15 cellular contexts compared by ENCODE assay signal in the genomic region with DNA sequence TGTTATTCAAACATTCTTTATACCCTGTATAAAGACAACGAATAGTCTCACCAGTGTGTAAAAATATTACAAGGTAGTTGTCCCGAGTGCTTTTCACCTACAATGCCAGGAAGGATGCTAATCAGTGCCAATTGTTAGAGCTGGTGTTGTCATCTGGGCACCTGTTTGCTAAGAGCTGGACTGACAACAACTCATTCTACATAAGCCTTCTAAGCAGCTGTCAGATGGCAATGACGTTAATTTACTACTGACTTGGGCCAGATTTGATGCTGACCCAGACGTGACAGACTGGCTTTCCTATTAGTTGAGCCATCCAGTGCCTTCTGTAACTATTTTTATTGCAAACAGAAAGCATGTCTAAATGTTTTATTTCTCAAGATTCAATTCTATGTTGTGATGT.
DNase-seq lines count a peak whose midpoint lies in the region; ATAC-seq and TF ChIP-seq lines count a peak whose summit lies in the region.
"Had no signal": no experiment of that assay in that cellular context is flagged by ENCODE, and none has a peak within 500 bp of the region (broad histone marks: within the 10 kb centered on the region; RNA-seq: fewer than 3 reads in every experiment).

No MANE protein-coding gene starts in this region.

- no peak overlapping the region for H3K4me3 ChIP-seq in right atrium auricular region
- H3K4me3 ChIP-seq in OCI-LY3 (ENCODE audit: low read length) = no peak overlapping the region
- H3K4me3 ChIP-seq in adrenal gland = no peak overlapping the region
- H3K4me3 ChIP-seq: MG63, SJSA1 had no signal

- 62 to 71% (median 68%) methylated on average over 4 of the region's 4 CpGs for WGBS in adrenal gland, 4 donors

- H3K36me3 Mint-ChIP-seq in stimulated activated memory B cell treated with anti-CD40 and anti-IgM and Interleukin-4, amounts not matched to agents 10 μg/mL and 1 μg/mL and 100 μg/mL, for 72 hours = no peaks in the 10 kb centered on the region

- H3K36me3 ChIP-seq in right atrium auricular region (no peaks in the 10 kb centered on the region), OCI-LY3 (replicated peaks; ENCODE audit: low read depth, low read length) (no peaks in the 10 kb centered on the region), adrenal gland (replicated peaks in 1 of 2) (no peaks in the 10 kb centered on the region)
- H3K36me3 ChIP-seq: MG63, SJSA1 had no signal

- H3K27me3 Mint-ChIP-seq in stimulated activated memory B cell treated with anti-CD40 and anti-IgM and Interleukin-4, amounts not matched to agents 10 μg/mL and 1 μg/mL and 100 μg/mL, for 72 hours = no peaks in the 10 kb centered on the region

- H3K9me3 Mint-ChIP-seq in stimulated activated memory B cell treated with anti-CD40 and anti-IgM and Interleukin-4, amounts not matched to agents 10 μg/mL and 1 μg/mL and 100 μg/mL, for 72 hours = no peaks in the 10 kb centered on the region
- H3K9me3 Mint-ChIP-seq: T-helper 1 cell treated with Interleukin-12 subunit alpha and Interleukin-12 subunit beta and Interleukin-4 antibody, amounts not matched to agents 30 μg/mL and 1 μg/mL, for 36 hours had no signal

- no peaks in the 10 kb centered on the region for H3K4me1 Mint-ChIP-seq in stimulated activated memory B cell treated with anti-CD40 and anti-IgM and Interleukin-4, amounts not matched to agents 10 μg/mL and 1 μg/mL and 100 μg/mL, for 72 hours

- H3K4me1 ChIP-seq in right atrium auricular region (no peaks in the 10 kb centered on the region), OCI-LY3 (ENCODE audit: low read length) (no peaks in the 10 kb centered on the region), adrenal gland (replicated peaks in 1 of 2) (no peaks in the 10 kb centered on the region)
- H3K4me1 ChIP-seq: SJSA1 had no signal

- peak; percentile 75 for ATAC-seq in left ventricle myocardium superior
- peak; percentile 20 for ATAC-seq in stimulated activated memory B cell treated with anti-CD40 and anti-IgM and Interleukin-4, amounts not matched to agents 10 μg/mL and 1 μg/mL and 100 μg/mL, for 72 hours

- TF ChIP-seq POLR2A in adrenal gland (IDR thresholded peaks at IDR 0.05) = no peak

- DNase-seq in NCI-H2029 (lab: John Stamatoyannopoulos, UW) (peak; percentile 35), NCI-H2029 treated with DMSO at 0.1 percent for 48 hours (lab: John Stamatoyannopoulos, UW) (no peak), left ventricle myocardium superior (no peak), right atrium auricular region (ENCODE audit: low spot score) (no peak), adrenal gland (no peak), GM20000 (ENCODE audit: low spot score) (no peak)
- DNase-seq: Kasumi-1, MG63, NCI-H1092, NCI-H187, NCI-H2171 treated with DMSO at 0.1 percent for 48 hours had no signal

- no peaks in the 10 kb centered on the region for H4K20me1 ChIP-seq in OCI-LY3 (ENCODE audit: insufficient read depth, low read length)

- no peak overlapping the region for H3K4me3 Mint-ChIP-seq in stimulated activated memory B cell treated with anti-CD40 and anti-IgM and Interleukin-4, amounts not matched to agents 10 μg/mL and 1 μg/mL and 100 μg/mL, for 72 hours
- H3K4me3 Mint-ChIP-seq: T-helper 1 cell treated with Interleukin-12 subunit alpha and Interleukin-12 subunit beta and Interleukin-4 antibody, amounts not matched to agents 30 μg/mL and 1 μg/mL, for 36 hours had no signal

- H3K27me3 ChIP-seq in right atrium auricular region (no peaks in the 10 kb centered on the region), OCI-LY3 (ENCODE audit: low read depth, low read length) (no peaks in the 10 kb centered on the region), adrenal gland (no peaks in the 10 kb centered on the region)
- H3K27me3 ChIP-seq: MG63, SJSA1 had no signal

- H2AFZ ChIP-seq in OCI-LY3 (ENCODE audit: low read depth, low read length) = 0 out of 2 replicates have a peak overlapping the region, but pooled peaks have one; percentile 7

- no peaks in the 10 kb centered on the region for H3K79me2 ChIP-seq in OCI-LY3 (ENCODE audit: low read length)

- no peaks in the 10 kb centered on the region for H3K9me3 ChIP-seq in right atrium auricular region
- no peaks in the 10 kb centered on the region for H3K9me3 ChIP-seq in OCI-LY3 (ENCODE audit: insufficient read depth, low read length)
- H3K9me3 ChIP-seq in adrenal gland (replicated peaks in 1 of 3) = no peaks in the 10 kb centered on the region
- H3K9me3 ChIP-seq: MG63, SJSA1 had no signal

- no peak overlapping the region for H3K4me2 ChIP-seq in OCI-LY3 (ENCODE audit: low read length)

- no peak overlapping the region for H3K9ac ChIP-seq in OCI-LY3 (ENCODE audit: low read length)

- intact Hi-C loops in left ventricle myocardium superior (cut with micrococcal nuclease) = no loop called here
- intact Hi-C loops in adrenal gland (cut with DNase I) = no loop called here

- H3K27ac Mint-ChIP-seq in stimulated activated memory B cell treated with anti-CD40 and anti-IgM and Interleukin-4, amounts not matched to agents 10 μg/mL and 1 μg/mL and 100 μg/mL, for 72 hours = no peak overlapping the region
- H3K27ac Mint-ChIP-seq: T-helper 1 cell treated with Interleukin-12 subunit alpha and Interleukin-12 subunit beta and Interleukin-4 antibody, amounts not matched to agents 30 μg/mL and 1 μg/mL, for 36 hours had no signal

- TF ChIP-seq CTCF in right atrium auricular region (IDR thresholded peaks at IDR 0.05) = no peak
- no peak for TF ChIP-seq CTCF in OCI-LY3 (IDR thresholded peaks at IDR 0.05; ENCODE audit: low read depth, low read length)
- no peak for TF ChIP-seq CTCF in adrenal gland (IDR thresholded peaks at IDR 0.05)
- no peak for TF ChIP-seq CTCF in GM20000 (IDR thresholded peaks at IDR 0.05; ENCODE audit: extremely low read depth, missing control alignments)

- H3K27ac ChIP-seq in right atrium auricular region (no peak overlapping the region), OCI-LY3 (ENCODE audit: low read length) (no peak overlapping the region), adrenal gland (no peak overlapping the region)
- H3K27ac ChIP-seq: SJSA1 had no signal
